ENCODE assay signal across 2 cellular contexts in the genomic region with DNA sequence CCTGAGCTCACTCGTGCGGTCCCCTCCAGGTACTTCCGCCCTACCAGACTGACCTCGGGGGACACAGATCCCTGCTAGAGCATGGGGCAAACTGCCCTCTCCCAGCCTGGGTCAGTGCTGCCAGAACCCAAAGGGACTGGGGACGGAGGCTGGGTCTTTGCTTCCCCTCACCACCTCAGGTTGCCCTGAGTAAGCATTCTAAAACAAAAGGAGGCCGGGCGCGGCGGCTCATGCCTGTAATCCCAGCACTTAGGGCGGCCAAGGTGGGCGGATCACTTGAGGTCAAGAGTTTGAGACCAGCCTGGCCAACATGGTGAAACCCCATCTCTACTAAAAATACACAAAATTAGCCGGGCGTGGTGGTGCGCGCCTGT.
TF ChIP-seq lines count a peak whose summit lies in the region.

No MANE protein-coding gene starts in this region.

TF ChIP-seq in A549, 52 proteins besides CTCF, POLR2A, EP300 and RAD21 (continued from another document):
- TF ChIP-seq, protein P1, sequence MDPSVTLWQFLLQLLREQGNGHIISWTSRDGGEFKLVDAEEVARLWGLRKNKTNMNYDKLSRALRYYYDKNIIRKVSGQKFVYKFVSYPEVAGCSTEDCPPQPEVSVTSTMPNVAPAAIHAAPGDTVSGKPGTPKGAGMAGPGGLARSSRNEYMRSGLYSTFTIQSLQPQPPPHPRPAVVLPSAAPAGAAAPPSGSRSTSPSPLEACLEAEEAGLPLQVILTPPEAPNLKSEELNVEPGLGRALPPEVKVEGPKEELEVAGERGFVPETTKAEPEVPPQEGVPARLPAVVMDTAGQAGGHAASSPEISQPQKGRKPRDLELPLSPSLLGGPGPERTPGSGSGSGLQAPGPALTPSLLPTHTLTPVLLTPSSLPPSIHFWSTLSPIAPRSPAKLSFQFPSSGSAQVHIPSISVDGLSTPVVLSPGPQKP (IDR thresholded peaks at IDR 0.05; ENCODE audit: low read depth, low read length): no peak
- no peak for TF ChIP-seq HOXB5 (CRISPR knock-in tag; IDR thresholded peaks at IDR 0.05)

TF ChIP-seq in HCT116, 20 proteins besides CTCF, POLR2A, EP300 and RAD21 (continued from another document):
- TF ChIP-seq ELF1 (IDR thresholded peaks at IDR 0.05; ENCODE audit: borderline replicate concordance, low read depth) (no peak), SP1 (IDR thresholded peaks at IDR 0.05; ENCODE audit: low read depth) (no peak), EZH2phosphoT487 (IDR thresholded peaks at IDR 0.05; ENCODE audit: borderline replicate concordance) (no peak), SIN3A (IDR thresholded peaks at IDR 0.05; ENCODE audit: low read depth) (no peak), EGR1 (IDR thresholded peaks at IDR 0.05; ENCODE audit: low read depth) (no peak), ZFX (IDR thresholded peaks at IDR 0.05) (no peak)
- TF ChIP-seq, protein P2, sequence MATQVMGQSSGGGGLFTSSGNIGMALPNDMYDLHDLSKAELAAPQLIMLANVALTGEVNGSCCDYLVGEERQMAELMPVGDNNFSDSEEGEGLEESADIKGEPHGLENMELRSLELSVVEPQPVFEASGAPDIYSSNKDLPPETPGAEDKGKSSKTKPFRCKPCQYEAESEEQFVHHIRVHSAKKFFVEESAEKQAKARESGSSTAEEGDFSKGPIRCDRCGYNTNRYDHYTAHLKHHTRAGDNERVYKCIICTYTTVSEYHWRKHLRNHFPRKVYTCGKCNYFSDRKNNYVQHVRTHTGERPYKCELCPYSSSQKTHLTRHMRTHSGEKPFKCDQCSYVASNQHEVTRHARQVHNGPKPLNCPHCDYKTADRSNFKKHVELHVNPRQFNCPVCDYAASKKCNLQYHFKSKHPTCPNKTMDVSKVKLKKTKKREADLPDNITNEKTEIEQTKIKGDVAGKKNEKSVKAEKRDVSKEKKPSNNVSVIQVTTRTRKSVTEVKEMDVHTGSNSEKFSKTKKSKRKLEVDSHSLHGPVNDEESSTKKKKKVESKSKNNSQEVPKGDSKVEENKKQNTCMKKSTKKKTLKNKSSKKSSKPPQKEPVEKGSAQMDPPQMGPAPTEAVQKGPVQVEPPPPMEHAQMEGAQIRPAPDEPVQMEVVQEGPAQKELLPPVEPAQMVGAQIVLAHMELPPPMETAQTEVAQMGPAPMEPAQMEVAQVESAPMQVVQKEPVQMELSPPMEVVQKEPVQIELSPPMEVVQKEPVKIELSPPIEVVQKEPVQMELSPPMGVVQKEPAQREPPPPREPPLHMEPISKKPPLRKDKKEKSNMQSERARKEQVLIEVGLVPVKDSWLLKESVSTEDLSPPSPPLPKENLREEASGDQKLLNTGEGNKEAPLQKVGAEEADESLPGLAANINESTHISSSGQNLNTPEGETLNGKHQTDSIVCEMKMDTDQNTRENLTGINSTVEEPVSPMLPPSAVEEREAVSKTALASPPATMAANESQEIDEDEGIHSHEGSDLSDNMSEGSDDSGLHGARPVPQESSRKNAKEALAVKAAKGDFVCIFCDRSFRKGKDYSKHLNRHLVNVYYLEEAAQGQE (IDR thresholded peaks at IDR 0.05; ENCODE audit: low read depth): no peak
- TF ChIP-seq, protein P3, sequence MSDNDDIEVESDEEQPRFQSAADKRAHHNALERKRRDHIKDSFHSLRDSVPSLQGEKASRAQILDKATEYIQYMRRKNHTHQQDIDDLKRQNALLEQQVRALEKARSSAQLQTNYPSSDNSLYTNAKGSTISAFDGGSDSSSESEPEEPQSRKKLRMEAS (IDR thresholded peaks at IDR 0.05): no peak
- TF ChIP-seq, protein P4, sequence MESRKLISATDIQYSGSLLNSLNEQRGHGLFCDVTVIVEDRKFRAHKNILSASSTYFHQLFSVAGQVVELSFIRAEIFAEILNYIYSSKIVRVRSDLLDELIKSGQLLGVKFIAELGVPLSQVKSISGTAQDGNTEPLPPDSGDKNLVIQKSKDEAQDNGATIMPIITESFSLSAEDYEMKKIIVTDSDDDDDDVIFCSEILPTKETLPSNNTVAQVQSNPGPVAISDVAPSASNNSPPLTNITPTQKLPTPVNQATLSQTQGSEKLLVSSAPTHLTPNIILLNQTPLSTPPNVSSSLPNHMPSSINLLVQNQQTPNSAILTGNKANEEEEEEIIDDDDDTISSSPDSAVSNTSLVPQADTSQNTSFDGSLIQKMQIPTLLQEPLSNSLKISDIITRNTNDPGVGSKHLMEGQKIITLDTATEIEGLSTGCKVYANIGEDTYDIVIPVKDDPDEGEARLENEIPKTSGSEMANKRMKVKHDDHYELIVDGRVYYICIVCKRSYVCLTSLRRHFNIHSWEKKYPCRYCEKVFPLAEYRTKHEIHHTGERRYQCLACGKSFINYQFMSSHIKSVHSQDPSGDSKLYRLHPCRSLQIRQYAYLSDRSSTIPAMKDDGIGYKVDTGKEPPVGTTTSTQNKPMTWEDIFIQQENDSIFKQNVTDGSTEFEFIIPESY (IDR thresholded peaks at IDR 0.05; ENCODE audit: extremely low read depth, insufficient replicate concordance, low read length): no peak
